5 cellular contexts compared by ENCODE assay signal in the genomic region with DNA sequence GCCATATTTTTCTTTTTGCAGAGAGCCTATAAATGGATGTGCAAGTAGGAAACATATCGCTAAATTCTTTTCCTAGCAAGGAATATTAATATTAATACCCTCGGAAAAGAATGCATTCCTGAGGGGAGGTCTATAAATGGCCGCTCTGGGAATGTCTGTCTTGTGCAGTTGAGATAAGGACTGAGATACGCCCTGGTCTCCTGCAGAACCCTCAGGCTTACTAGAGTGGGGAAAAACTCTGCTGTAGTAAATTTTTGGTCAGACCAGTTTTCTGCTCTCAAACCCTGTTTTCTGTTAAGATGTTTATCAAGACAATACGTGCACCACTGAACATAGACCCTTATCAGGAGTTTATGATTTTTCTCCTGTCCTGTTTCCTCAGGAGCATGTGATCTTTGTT. TPM values are rescaled to one million over a fixed set of nuclear protein-coding genes. Genes with fewer than 3 reads are reported as not detected.
"Had no signal": no experiment of that assay in that cellular context is flagged by ENCODE, and none has a peak within 500 bp of the region (broad histone marks: within the 10 kb centered on the region; RNA-seq: fewer than 3 reads in every experiment).

No MANE protein-coding gene starts in this region.

RNA-seq across cellular contexts. Expression of gene CCRL2, which starts 24.8 kb away (rescaled TPM):
- total RNA-seq: MCF 10A, NCI-H460 had no signal
- polyA plus RNA-seq: SK-N-SH had no signal

RNA-seq across cellular contexts. Expression of gene LTF, which starts 32.8 kb away (rescaled TPM):
- total RNA-seq: MCF 10A, NCI-H460, OCI-LY7, PC-3 had no signal
- polyA plus RNA-seq: SK-N-SH had no signal
